In the genomic region with DNA sequence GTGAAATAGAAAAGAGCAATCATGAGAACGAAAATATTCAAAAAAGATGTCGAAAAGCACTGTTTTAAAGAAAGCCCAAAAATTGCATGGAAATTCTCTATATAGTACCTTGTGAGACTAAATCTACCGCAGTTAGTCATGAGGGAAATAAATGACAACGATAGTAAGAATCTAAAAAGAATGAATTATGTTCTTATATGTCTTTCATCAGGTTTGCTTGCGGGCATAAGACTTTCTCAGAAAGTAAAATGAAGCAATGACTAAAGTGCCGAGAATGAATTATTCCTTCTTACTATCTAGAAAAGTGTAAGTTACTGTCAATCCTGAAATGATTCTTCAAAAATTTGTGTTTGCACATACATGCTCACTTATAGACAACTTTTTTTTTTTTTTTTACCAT, we compare ENCODE assay signal across 24 cellular contexts. TPM values are rescaled to one million over a fixed set of nuclear protein-coding genes. Genes with fewer than 3 reads are reported as not detected.
DNase-seq lines count a peak whose midpoint lies in the region; ATAC-seq and TF ChIP-seq lines count a peak whose summit lies in the region.
"Had no signal": no experiment of that assay in that cellular context is flagged by ENCODE, and none has a peak within 500 bp of the region (broad histone marks: within the 10 kb centered on the region; RNA-seq: fewer than 3 reads in every experiment).

No MANE protein-coding gene starts in this region.

- WGBS in mammary epithelial cell (ENCODE audit: low coverage, missing lambda C conversion rate): 2% methylated on average over 6 of the region's 6 CpGs

- BruUV-seq in mammary epithelial cell (replicated peaks; lab: Mats Ljungman, UMichigan): no TSS peak
- no TSS peak for BruUV-seq in MCF 10A (replicated peaks; lab: Mats Ljungman, UMichigan)

- H2AFZ ChIP-seq in mammary epithelial cell (ENCODE audit: low read depth, low read length): no peak overlapping the region

- H3K36me3 Mint-ChIP-seq in MCF 10A (ENCODE audit: insufficient read depth, unreplicated experiment): no peaks in the 10 kb centered on the region
- H3K36me3 Mint-ChIP-seq: CD14-positive monocyte; CD4-positive, alpha-beta memory T cell; CD4-positive, CD25-positive, alpha-beta regulatory T cell; CD8-positive, alpha-beta memory T cell had no signal

- CTCF ChIA-PET in mammary epithelial cell (lab: Charles Lee; ENCODE audit: low non-redundant PET): no interaction called here
- CTCF ChIA-PET in MCF 10A (lab: Yijun Ruan, JAX): no interaction called here

- TF ChIP-seq CTCF in mammary epithelial cell (conservative IDR thresholded peaks at IDR 0.05 in 1 of 2, IDR thresholded peaks at IDR 0.05 in 1 of 2; ENCODE audit: extremely low read depth in 1 of 2, insufficient read depth in 1 of 2, low read depth in 1 of 2, low read length in 2 of 2) (no peak), MCF 10A (IDR thresholded peaks at IDR 0.05; ENCODE audit: unreplicated experiment) (no peak), foreskin keratinocyte (conservative IDR thresholded peaks at IDR 0.05) (no peak), left ventricle myocardium inferior (IDR thresholded peaks at IDR 0.05; ENCODE audit: borderline replicate concordance) (no peak)

- no peaks in the 10 kb centered on the region for H3K79me2 ChIP-seq in mammary epithelial cell (ENCODE audit: insufficient read depth, low read length)

- H3K27ac ChIP-seq in mammary epithelial cell (ENCODE audit: insufficient read depth, low read depth, low read length) (no peak overlapping the region), foreskin keratinocyte (no peak overlapping the region), left ventricle myocardium inferior (replicated peaks) (no peak overlapping the region)
- H3K27ac ChIP-seq: BLaER1 had no signal

- peaks cover 8% of the 10 kb centered on the region for H3K9me3 Mint-ChIP-seq in MCF 10A (ENCODE audit: unreplicated experiment)

- H3K4me3 Mint-ChIP-seq in MCF 10A (ENCODE audit: unreplicated experiment): no peak overlapping the region
- H3K4me3 Mint-ChIP-seq: CD14-positive monocyte; CD4-positive, alpha-beta memory T cell; CD4-positive, CD25-positive, alpha-beta regulatory T cell; CD8-positive, alpha-beta memory T cell had no signal

- no peaks in the 10 kb centered on the region for H4K20me1 ChIP-seq in mammary epithelial cell (ENCODE audit: insufficient read depth, low read length)
- H4K20me1 ChIP-seq: BLaER1 had no signal

- H3K4me2 ChIP-seq in mammary epithelial cell (ENCODE audit: insufficient read depth, low read depth, low read length): peak overlapping the region; percentile 42
- H3K4me2 ChIP-seq: BLaER1 had no signal

- no peaks in the 10 kb centered on the region for H3K36me3 ChIP-seq in mammary epithelial cell (ENCODE audit: insufficient read depth, low read length)
- no peaks in the 10 kb centered on the region for H3K36me3 ChIP-seq in left ventricle myocardium inferior
- H3K36me3 ChIP-seq: BE2C, BLaER1 had no signal

- in situ Hi-C loops in mammary epithelial cell (cut with MboI; ENCODE audit: low sequenced_read_pairs in 2 of 2): no loop called here

- H3K4me1 ChIP-seq in mammary epithelial cell (ENCODE audit: insufficient read depth, low read length): no peaks in the 10 kb centered on the region
- H3K4me1 ChIP-seq in foreskin keratinocyte: peaks cover 7% of the 10 kb centered on the region
- no peaks in the 10 kb centered on the region for H3K4me1 ChIP-seq in left ventricle myocardium inferior
- H3K4me1 ChIP-seq: BE2C, BLaER1 had no signal

- H3K27me3 Mint-ChIP-seq in MCF 10A (ENCODE audit: insufficient read depth, unreplicated experiment): peaks cover 77% of the 10 kb centered on the region
- H3K27me3 Mint-ChIP-seq: CD4-positive, alpha-beta memory T cell; CD4-positive, CD25-positive, alpha-beta regulatory T cell; CD8-positive, alpha-beta memory T cell had no signal

- ATAC-seq in foreskin keratinocyte: peak; percentile 94
- ATAC-seq: GM12878 had no signal

- DNase-seq in mammary epithelial cell (peak; percentile 4), MCF 10A (ENCODE audit: unreplicated experiment) (no peak), foreskin keratinocyte (peak; percentile 57 to 85), left ventricle myocardium inferior (no peak), NCI-H2227 (lab: John Stamatoyannopoulos, UW; ENCODE audit: unreplicated experiment) (no peak)
- DNase-seq: 8988T; ACHN; BE2C; C1 segment of cervical spinal cord; CD4-positive, alpha-beta memory T cell; CD4-positive, CD25-positive, alpha-beta regulatory T cell; CD8-positive, alpha-beta memory T cell; COR-L47; DMS 273 treated with DMSO at 0.1 percent for 48 hours; DMS153; DMS53; DMS79; DND-41; EL; GDM1 had no signal

- POLR2A ChIA-PET in MCF 10A (lab: Yijun Ruan, JAX): no interaction called here

- H3K4me3 ChIP-seq in mammary epithelial cell (replicated peaks in 1 of 3; ENCODE audit: insufficient read depth in 1 of 3, low read depth in 2 of 3, low read length in 3 of 3) (no peak overlapping the region), left ventricle myocardium inferior (no peak overlapping the region)
- H3K4me3 ChIP-seq: BLaER1, GM12878 had no signal

- H3K9me3 ChIP-seq in mammary epithelial cell (replicated peaks; ENCODE audit: insufficient read depth, low read length) (peaks cover 4% of the 10 kb centered on the region), left ventricle myocardium inferior (replicated peaks) (peaks cover 33% of the 10 kb centered on the region)
- H3K9me3 ChIP-seq: BE2C, BLaER1 had no signal

- no peak overlapping the region for H3K27ac Mint-ChIP-seq in MCF 10A (ENCODE audit: low read depth, unreplicated experiment)
- H3K27ac Mint-ChIP-seq: CD14-positive monocyte; CD4-positive, alpha-beta memory T cell; CD4-positive, CD25-positive, alpha-beta regulatory T cell; CD8-positive, alpha-beta memory T cell had no signal

- no peak overlapping the region for H3K9ac ChIP-seq in mammary epithelial cell (ENCODE audit: insufficient read depth, low read length)
- H3K9ac ChIP-seq: BLaER1 had no signal

- H3K27me3 ChIP-seq in mammary epithelial cell (ENCODE audit: insufficient read depth, low read length) (no peaks in the 10 kb centered on the region), foreskin keratinocyte (no peaks in the 10 kb centered on the region), left ventricle myocardium inferior (ENCODE audit: low read depth) (no peaks in the 10 kb centered on the region)
- H3K27me3 ChIP-seq: BE2C, BLaER1 had no signal

- H3K4me1 Mint-ChIP-seq in MCF 10A (ENCODE audit: insufficient read depth, unreplicated experiment): no peaks in the 10 kb centered on the region
- H3K4me1 Mint-ChIP-seq: CD14-positive monocyte; CD4-positive, alpha-beta memory T cell; CD4-positive, CD25-positive, alpha-beta regulatory T cell; CD8-positive, alpha-beta memory T cell had no signal

- intact Hi-C loops in mammary epithelial cell (cut with micrococcal nuclease) (loop anchor here (2.0 kb wide), 1 partner anchor 26 kb away; a partner anchor contains a TSS), MCF 10A (cut with micrococcal nuclease) (no loop called here), left ventricle myocardium inferior (cut with micrococcal nuclease) (no loop called here)

- dilution Hi-C loops in mammary epithelial cell (cut with HindIII; ENCODE audit: low sequenced_read_pairs): no loop called here

RNA-seq across cellular contexts. Expression of a gene that starts 26.4 kb away (rescaled TPM):
- under 1 TPM; 0.33 to 0.50 TPM for total RNA-seq in mammary epithelial cell
- polyA plus RNA-seq in mammary epithelial cell: 0.09 TPM
- polyA minus RNA-seq in mammary epithelial cell: not detected
- total RNA-seq in MCF 10A (2022): 0.98 TPM in 1 of 2 replicates, not detected in the other
- 0.11 and 0.58 TPM in 2 replicates for total RNA-seq in foreskin keratinocyte
- 0.01 TPM in 1 of 2 replicates, not detected in the other for polyA plus RNA-seq in foreskin keratinocyte
- total RNA-seq in left ventricle myocardium inferior: 15.6 TPM
- total RNA-seq: A673; CD4-positive, alpha-beta memory T cell had no signal
- polyA plus RNA-seq: CD14-positive monocyte; CD4-positive, alpha-beta memory T cell; CD4-positive, CD25-positive, alpha-beta regulatory T cell; CD8-positive, alpha-beta memory T cell had no signal

Comparison
In these comparisons a context has a peak if more than half of its experiments do, and no peak if none do; other contexts are left out.
1. DNase-seq: peak in mammary epithelial cell (single experiment) and foreskin keratinocyte (2 of 2); none in MCF 10A (single experiment), left ventricle myocardium inferior (single experiment) and NCI-H2227 (single experiment).